ENCODE assay signal across 17 cellular contexts in genomic region chr22:27809700-27810365, GRCh38. TPM values are rescaled to one million over a fixed set of nuclear protein-coding genes. Genes with fewer than 3 reads are reported as not detected.
DNase-seq lines count a peak whose midpoint lies in the region; ATAC-seq and TF ChIP-seq lines count a peak whose summit lies in the region.
"Had no signal": no experiment of that assay in that cellular context is flagged by ENCODE, and none has a peak within 500 bp of the region (broad histone marks: within the 10 kb centered on the region; RNA-seq: fewer than 3 reads in every experiment).

No MANE protein-coding gene starts in this region.

- intact Hi-C loops in Right ventricle myocardium superior (cut with DNase I) (loop anchor here (10.0 kb wide), 1 partner anchor 1055 kb away; no protein-coding TSS in a partner anchor), Right ventricle myocardium inferior (cut with DNase I) (loop anchor here (10.0 kb wide), 2 partner anchors 705 to 1135 kb away; no protein-coding TSS in a partner anchor), aorta (cut with DNase I) (loop anchor here (5.0 to 10.0 kb wide), 3 partner anchors 57 to 1053 kb away; no protein-coding TSS in a partner anchor)

- peak overlapping the region; percentile 57 for H3K4me2 ChIP-seq in fibroblast of lung (ENCODE audit: extremely low read depth, insufficient read depth, low read length)
- H3K4me2 ChIP-seq in neuronal stem cell (ENCODE audit: insufficient read depth, low read length, poor library complexity, severe bottlenecking), result no peak overlapping the region
- H3K4me2 ChIP-seq: KMS-11 had no signal

- no peaks in the 10 kb centered on the region for H4K20me1 ChIP-seq in fibroblast of lung (ENCODE audit: control insufficient read depth, extremely low read depth, insufficient read depth, low read length)

- H3K27me3 ChIP-seq in fibroblast of lung (ENCODE audit: control insufficient read depth, insufficient read depth, low read length), result peaks cover 8% of the 10 kb centered on the region
- H3K27me3 ChIP-seq in neuronal stem cell (ENCODE audit: control insufficient read depth in 3 of 3, insufficient read depth in 3 of 3, low read depth in 1 of 3, low read length in 3 of 3), result no peaks in the 10 kb centered on the region
- no peaks in the 10 kb centered on the region for H3K27me3 ChIP-seq in aorta (ENCODE audit: control insufficient read depth in 1 of 2, insufficient read depth in 2 of 2, low read length in 1 of 2)

- ATAC-seq in Right ventricle myocardium superior (ENCODE audit: poor library complexity), result peak; percentile 30
- no peak for ATAC-seq in Right ventricle myocardium inferior
- peak; percentile 52 for ATAC-seq in aorta (ENCODE audit: low FRiP score)
- no peak for ATAC-seq in GM18907 (IDR thresholded peaks at IDR 0.05; ENCODE audit: unreplicated experiment)
- ATAC-seq: stimulated activated memory B cell treated with anti-CD40 and anti-IgM and Interleukin-4, amounts not matched to agents 10 μg/mL and 1 μg/mL and 100 μg/mL, for 72 hours; T-helper 17 cell had no signal

- H4K8ac ChIP-seq in neuronal stem cell (ENCODE audit: low read depth, low read length), result no peak overlapping the region

- H3K4me3 ChIP-seq in fibroblast of lung (replicated peaks in 1 of 4; ENCODE audit: control extremely low read depth in 1 of 4, insufficient read depth in 1 of 4, low read depth in 3 of 4, low read length in 4 of 4), result no peak overlapping the region
- H3K4me3 ChIP-seq in neuronal stem cell (ENCODE audit: low read length in 2 of 2), result no peak overlapping the region
- H3K4me3 ChIP-seq in aorta (ENCODE audit: low read length in 2 of 2), result no peak overlapping the region

- peaks cover 3% of the 10 kb centered on the region for H3K79me1 ChIP-seq in neuronal stem cell (ENCODE audit: low read depth, low read length)

- H2AK5ac ChIP-seq in neuronal stem cell (ENCODE audit: low read depth, low read length), result peak overlapping the region; percentile 72

- no peak overlapping the region for H2BK5ac ChIP-seq in neuronal stem cell (ENCODE audit: low read length)

- H3K4ac ChIP-seq in neuronal stem cell (ENCODE audit: low read length), result peak overlapping the region; percentile 46

- H2BK15ac ChIP-seq in neuronal stem cell (ENCODE audit: low read length), result no peak overlapping the region

- DNase-seq in Right ventricle myocardium superior, result no peak
- no peak for DNase-seq in Right ventricle myocardium inferior (ENCODE audit: missing footprints)
- DNase-seq in fibroblast of lung (ENCODE audit: low read depth in 2 of 2), result no peak
- no peak for DNase-seq in neuronal stem cell (ENCODE audit: low spot score)
- no peak for DNase-seq in aorta
- no peak for DNase-seq in T-helper 1 cell
- DNase-seq in NCI-H2029 (lab: John Stamatoyannopoulos, UW), result no peak
- DNase-seq: CD4-positive, CD25-positive, alpha-beta regulatory T cell; kidney glomerular epithelial cell; NCI-H1417 treated with DMSO at 0.1 percent for 48 hours; NCI-H2227 treated with DMSO at 0.1 percent for 48 hours; T-helper 17 cell had no signal

- H3K18ac ChIP-seq in neuronal stem cell (ENCODE audit: low read length), result peak overlapping the region; percentile 83

- H2AFZ ChIP-seq in fibroblast of lung (ENCODE audit: low read length) (no peak overlapping the region), neuronal stem cell (ENCODE audit: low read length) (no peak overlapping the region)

- no peak overlapping the region for H3K27ac ChIP-seq in fibroblast of lung (ENCODE audit: insufficient read depth, low read length)
- no peak overlapping the region for H3K27ac ChIP-seq in neuronal stem cell (replicated peaks; ENCODE audit: low read length)
- peak overlapping the region; percentile 28 to 78 for H3K27ac ChIP-seq in aorta (ENCODE audit: low read depth in 1 of 2, low read length in 2 of 2)
- H3K27ac ChIP-seq: epithelial cell of prostate, HL-60, KMS-11 had no signal

- no peak overlapping the region for H4K91ac ChIP-seq in neuronal stem cell (ENCODE audit: low read depth, low read length, poor library complexity)

- no peaks in the 10 kb centered on the region for H3K79me2 ChIP-seq in fibroblast of lung (ENCODE audit: control insufficient read depth, insufficient read depth, low read length)

- no peaks in the 10 kb centered on the region for H3K9me3 ChIP-seq in fibroblast of lung (ENCODE audit: control insufficient read depth, insufficient read depth, low read depth, low read length)
- no peaks in the 10 kb centered on the region for H3K9me3 ChIP-seq in neuronal stem cell (replicated peaks in 1 of 2; ENCODE audit: control insufficient read depth in 2 of 2, insufficient read depth in 1 of 2, low read depth in 1 of 2, low read length in 2 of 2)
- no peaks in the 10 kb centered on the region for H3K9me3 ChIP-seq in aorta (ENCODE audit: control insufficient read depth, low read length)

- H3K4me1 ChIP-seq in fibroblast of lung (ENCODE audit: control insufficient read depth, extremely low read depth, insufficient read depth, low read length) (peaks cover 10% of the 10 kb centered on the region), neuronal stem cell (ENCODE audit: control insufficient read depth in 2 of 2, insufficient read depth in 1 of 2, low read depth in 1 of 2, low read length in 2 of 2) (peaks cover 12 to 23% of the 10 kb centered on the region in 2 donors), aorta (ENCODE audit: control insufficient read depth in 1 of 2, insufficient read depth in 2 of 2, low read length in 2 of 2) (no peaks in the 10 kb centered on the region)

- no peak overlapping the region for H3K14ac ChIP-seq in neuronal stem cell (ENCODE audit: low read length)

- no CpG with 5 or more reads among the region's 9 CpGs for WGBS in neuronal stem cell (ENCODE audit: extremely low coverage in 2 of 2, insufficient read length in 2 of 2, insufficient replicate concordance in 1 of 2), 2 donors
- 42 to 45% methylated on average over 9 of the region's 9 CpGs for WGBS in aorta, 2 donors

- no peak overlapping the region for H3K23ac ChIP-seq in neuronal stem cell (ENCODE audit: low read depth, low read length, poor library complexity)

- H3K9ac ChIP-seq in fibroblast of lung (ENCODE audit: insufficient read depth, low read length) (no peak overlapping the region), neuronal stem cell (ENCODE audit: low read depth, low read length, poor library complexity) (no peak overlapping the region)
- H3K9ac ChIP-seq: KMS-11 had no signal

- no peak overlapping the region for H2BK120ac ChIP-seq in neuronal stem cell (ENCODE audit: low read depth, low read length)

- H2BK12ac ChIP-seq in neuronal stem cell (ENCODE audit: low read length), result no peak overlapping the region

- H3K36me3 ChIP-seq in fibroblast of lung (ENCODE audit: control insufficient read depth, insufficient read depth, low read length) (no peaks in the 10 kb centered on the region), neuronal stem cell (replicated peaks in 1 of 2; ENCODE audit: control insufficient read depth in 2 of 2, insufficient read depth in 2 of 2, low read length in 2 of 2) (no peaks in the 10 kb centered on the region), aorta (ENCODE audit: control insufficient read depth in 1 of 2, insufficient read depth in 2 of 2, low read length in 1 of 2) (no peaks in the 10 kb centered on the region)

- no peak for TF ChIP-seq CTCF in fibroblast of lung (conservative IDR thresholded peaks at IDR 0.05 in 1 of 2, IDR thresholded peaks at IDR 0.05 in 1 of 2; ENCODE audit: low read depth in 1 of 2, low read length in 2 of 2)

RNA-seq across cellular contexts. Expression of gene MN1, which starts 8.3 kb away (rescaled TPM):
- total RNA-seq in Right ventricle myocardium superior (6.3 TPM), Right ventricle myocardium inferior (5.3 TPM), fibroblast of lung (1.0 and 7.4 TPM in 2 replicates), aorta (10 to 100 TPM; 22.5 to 37.7 TPM)
- polyA plus RNA-seq in fibroblast of lung (2.8 and 11.8 TPM in 2 replicates), aorta (1 to 10 TPM; 2.1 to 4.2 TPM)
- 3.9 and 9.5 TPM in 2 replicates for polyA plus RNA-seq in fibroblast of lung (2012)
- 14.0 and 82.2 TPM in 2 replicates for polyA minus RNA-seq in fibroblast of lung (ENCODE audit: low replicate concordance)
- 18.7 TPM for polyA plus RNA-seq in neuronal stem cell (2013, experiment 1 of 2)
- 21.3 TPM for polyA plus RNA-seq in neuronal stem cell (2013, experiment 2 of 2)

Comparison
In these comparisons a context has a peak if more than half of its experiments do, and no peak if none do; other contexts are left out.
1. ATAC-seq: peak in Right ventricle myocardium superior (single experiment) and aorta (single experiment); none in Right ventricle myocardium inferior (single experiment) and GM18907 (single experiment).
2. H3K27ac ChIP-seq: peak in aorta (2 of 2); none in fibroblast of lung (single experiment) and neuronal stem cell (single experiment).